11 cellular contexts compared by ENCODE assay signal in the genomic region with DNA sequence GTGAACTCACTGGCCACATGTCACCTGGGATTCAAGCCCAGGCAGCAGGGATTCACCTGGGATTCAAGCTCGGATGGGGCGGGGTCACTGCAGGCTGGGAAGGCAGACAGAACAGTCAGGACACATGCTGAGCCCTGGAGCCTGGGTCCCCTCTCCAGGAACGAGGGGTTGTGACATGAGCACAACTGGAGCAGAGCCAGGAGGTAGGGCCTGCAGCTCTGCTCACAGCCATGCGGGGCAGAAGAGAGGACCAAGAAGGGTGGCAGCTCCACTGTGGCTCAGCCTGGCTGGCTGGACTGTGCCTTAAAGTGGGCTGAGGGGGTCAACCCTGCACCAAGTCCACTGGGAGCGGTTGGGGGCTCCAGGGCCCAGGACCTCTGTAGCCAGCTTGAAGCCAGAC.
DNase-seq lines count a peak whose midpoint lies in the region; ATAC-seq, FAIRE-seq and TF ChIP-seq lines count a peak whose summit lies in the region.
"Had no signal": no experiment of that assay in that cellular context is flagged by ENCODE, and none has a peak within 500 bp of the region (broad histone marks: within the 10 kb centered on the region; RNA-seq: fewer than 3 reads in every experiment).

No MANE protein-coding gene starts in this region.

- ATAC-seq in A549 (peak; percentile 75 to 82), HG03342 (IDR thresholded peaks at IDR 0.05; ENCODE audit: unreplicated experiment) (no peak)

- TF ChIP-seq RAD21 in A549 (conservative IDR thresholded peaks at IDR 0.05 in 1 of 2, IDR thresholded peaks at IDR 0.05 in 1 of 2), result no peak

- FAIRE-seq in A549 (lab: Jason Lieb, UNC), result no peak

- CTCF ChIA-PET in A549 (lab: Yijun Ruan, JAX), result interaction anchor here (0.8 to 9.7 kb wide), 4 partner anchors 14 to 300 kb away, joined by 3 to 127 read pairs (median 36); no protein-coding TSS in a partner anchor
- CTCF ChIA-PET in Calu3 (lab: Charles Lee), result no interaction called here
- CTCF ChIA-PET in activated CD4-positive, alpha-beta T cell treated with anti-CD3 and anti-CD28 coated beads, Interleukin-2, amount 10 ng/mL, durations not matched to agents 7 days and 5 days (lab: Charles Lee), result interaction anchor here (0.6 to 0.9 kb wide), 2 partner anchors 66 to 168 kb away, joined by 3 to 4 read pairs; no protein-coding TSS in a partner anchor

- POLR2A ChIA-PET in A549 (lab: Yijun Ruan, JAX), result no interaction called here
- POLR2A ChIA-PET in activated CD4-positive, alpha-beta T cell treated with anti-CD3 and anti-CD28 coated beads, Interleukin-2, amount 10 ng/mL, durations not matched to agents 7 days and 5 days (lab: Charles Lee), result no interaction called here

- DNase-seq in A549 (ENCODE audit: low read depth in 1 of 2, low spot score in 1 of 2) (peak in 1 of 2 experiments; percentile 42), Calu3 (peak; percentile 30), MV-4-11 (lab: John Stamatoyannopoulos, UW) (peak; percentile 40), cerebellar cortex (ENCODE audit: low spot score) (peak; percentile 28), NCI-H2227 treated with DMSO at 0.1 percent for 48 hours (lab: John Stamatoyannopoulos, UW) (no peak), NCI-H2107 treated with DMSO at 0.1 percent for 48 hours (lab: John Stamatoyannopoulos, UW; ENCODE audit: unreplicated experiment) (no peak)
- no peak for DNase-seq in activated CD4-positive, alpha-beta T cell treated with anti-CD3 and anti-CD28 coated beads, Interleukin-2, amount 10 ng/mL, durations not matched to agents 7 days and 5 days
- DNase-seq: central memory CD4-positive, alpha-beta T cell; sigmoid colon had no signal

- intact Hi-C loops in Calu3 (cut with micrococcal nuclease; ENCODE audit: unreplicated experiment), result no loop called here

- H3K4me1 ChIP-seq in A549, result no peaks in the 10 kb centered on the region

- no peak overlapping the region for H3K4me3 ChIP-seq in A549
- H3K4me3 ChIP-seq: sigmoid colon had no signal

- H3K4me2 ChIP-seq in A549, result no peak overlapping the region

- no peak for TF ChIP-seq EP300 in A549 (IDR thresholded peaks at IDR 0.05)

- H3K27ac Mint-ChIP-seq in Calu3 (ENCODE audit: unreplicated experiment), result no peak overlapping the region
- no peak overlapping the region for H3K27ac Mint-ChIP-seq in activated CD4-positive, alpha-beta T cell treated with anti-CD3 and anti-CD28 coated beads, Interleukin-2, amount 10 ng/mL, durations not matched to agents 7 days and 5 days
- H3K27ac Mint-ChIP-seq: memory B cell had no signal

- TF ChIP-seq CTCF in A549 (IDR thresholded peaks at IDR 0.05) (no peak), Calu3 (IDR thresholded peaks at IDR 0.05; ENCODE audit: unreplicated experiment) (no peak)

- H3K4me3 Mint-ChIP-seq in Calu3 (ENCODE audit: low read depth, unreplicated experiment), result no peak overlapping the region
- H3K4me3 Mint-ChIP-seq in activated CD4-positive, alpha-beta T cell treated with anti-CD3 and anti-CD28 coated beads, Interleukin-2, amount 10 ng/mL, durations not matched to agents 7 days and 5 days, result no peak overlapping the region
- H3K4me3 Mint-ChIP-seq: memory B cell had no signal

- no peaks in the 10 kb centered on the region for H3K27me3 Mint-ChIP-seq in Calu3 (ENCODE audit: unreplicated experiment)
- H3K27me3 Mint-ChIP-seq in activated CD4-positive, alpha-beta T cell treated with anti-CD3 and anti-CD28 coated beads, Interleukin-2, amount 10 ng/mL, durations not matched to agents 7 days and 5 days, result no peaks in the 10 kb centered on the region
- H3K27me3 Mint-ChIP-seq: memory B cell had no signal

- H3K4me1 Mint-ChIP-seq in Calu3 (ENCODE audit: low read depth, unreplicated experiment), result no peaks in the 10 kb centered on the region
- H3K4me1 Mint-ChIP-seq in activated CD4-positive, alpha-beta T cell treated with anti-CD3 and anti-CD28 coated beads, Interleukin-2, amount 10 ng/mL, durations not matched to agents 7 days and 5 days, result no peaks in the 10 kb centered on the region

- WGBS in A549 (ENCODE audit: missing lambda C conversion rate), result 69% methylated on average over 5 of the region's 5 CpGs

- no peaks in the 10 kb centered on the region for H3K9me3 ChIP-seq in A549
- H3K9me3 ChIP-seq: sigmoid colon had no signal

- no TSS peak for BruUV-seq in Calu3 (replicated peaks; lab: Mats Ljungman, UMichigan)

- TF ChIP-seq POLR2A in A549 (IDR thresholded peaks at IDR 0.05; ENCODE audit: low read length), result no peak

- no peak overlapping the region for H3K27ac ChIP-seq in A549
- H3K27ac ChIP-seq: sigmoid colon had no signal

- H3K9me3 Mint-ChIP-seq in Calu3 (ENCODE audit: low read depth, unreplicated experiment), result no peaks in the 10 kb centered on the region
- no peaks in the 10 kb centered on the region for H3K9me3 Mint-ChIP-seq in activated CD4-positive, alpha-beta T cell treated with anti-CD3 and anti-CD28 coated beads, Interleukin-2, amount 10 ng/mL, durations not matched to agents 7 days and 5 days
- H3K9me3 Mint-ChIP-seq: memory B cell had no signal

- H3K36me3 Mint-ChIP-seq in Calu3 (ENCODE audit: insufficient read depth, unreplicated experiment), result no peaks in the 10 kb centered on the region
- H3K36me3 Mint-ChIP-seq in activated CD4-positive, alpha-beta T cell treated with anti-CD3 and anti-CD28 coated beads, Interleukin-2, amount 10 ng/mL, durations not matched to agents 7 days and 5 days (ENCODE audit: low read depth), result no peaks in the 10 kb centered on the region
- H3K36me3 Mint-ChIP-seq: memory B cell had no signal

TF ChIP-seq in A549, 52 proteins besides CTCF, POLR2A, EP300 and RAD21:
- no peak for TF ChIP-seq REST (IDR thresholded peaks at IDR 0.05)

Comparison
In these comparisons a context has a peak if more than half of its experiments do, and no peak if none do; other contexts are left out.
1. DNase-seq: peak in Calu3 (single experiment), MV-4-11 (single experiment) and cerebellar cortex (single experiment); none in NCI-H2227 treated with DMSO at 0.1 percent for 48 hours (single experiment), NCI-H2107 treated with DMSO at 0.1 percent for 48 hours (single experiment) and activated CD4-positive, alpha-beta T cell treated with anti-CD3 and anti-CD28 coated beads, Interleukin-2, amount 10 ng/mL, durations not matched to agents 7 days and 5 days (single experiment).